Comparison of ENCODE assay signal across 16 cellular contexts in genomic region chr1:236864996-236865877, GRCh38.
DNase-seq lines count a peak whose midpoint lies in the region; ATAC-seq and TF ChIP-seq lines count a peak whose summit lies in the region.
"Had no signal": no experiment of that assay in that cellular context is flagged by ENCODE, and none has a peak within 500 bp of the region (broad histone marks: within the 10 kb centered on the region; RNA-seq: fewer than 3 reads in every experiment).

No MANE protein-coding gene starts in this region.

- peaks cover 66% of the 10 kb centered on the region for H3K36me3 Mint-ChIP-seq in activated CD4-positive, alpha-beta T cell treated with anti-CD3 and anti-CD28 coated beads for 36 hours (ENCODE audit: low read depth)
- peaks cover 33% of the 10 kb centered on the region for H3K36me3 Mint-ChIP-seq in activated CD4-positive, alpha-beta T cell treated with anti-CD3 and anti-CD28 coated beads, Interleukin-2, amount 10 ng/mL, durations not matched to agents 7 days and 5 days (ENCODE audit: low read depth)
- peaks cover 60% of the 10 kb centered on the region for H3K36me3 Mint-ChIP-seq in osteocyte (ENCODE audit: unreplicated experiment)
- peaks cover 63 to 84% of the 10 kb centered on the region in 2 donors for H3K36me3 Mint-ChIP-seq in CD4-positive, alpha-beta memory T cell

- no peaks in the 10 kb centered on the region for H3K4me1 ChIP-seq in HEK293 (ENCODE audit: control insufficient read depth, insufficient read depth, low read length)
- H3K4me1 ChIP-seq in heart left ventricle, result peaks cover 0 to 39% (median 12%) of the 10 kb centered on the region in 12 donors
- no peaks in the 10 kb centered on the region for H3K4me1 ChIP-seq in CD4-positive, alpha-beta memory T cell (ENCODE audit: insufficient read depth, low read length)

- 39 to 66% (median 49%) methylated on average over 3 of the region's 3 CpGs for WGBS in heart left ventricle, 4 donors

- TF ChIP-seq CTCF in HEK293 (tag by site-specific recombination; IDR thresholded peaks at IDR 0.05) (no peak), heart left ventricle (IDR thresholded peaks at IDR 0.05) (no peak), osteocyte (IDR thresholded peaks at IDR 0.05) (no peak)

- TF ChIP-seq POLR2A in heart left ventricle (IDR thresholded peaks at IDR 0.05), result no peak

- intact Hi-C loops in activated CD4-positive, alpha-beta T cell treated with anti-CD3 and anti-CD28 coated beads for 36 hours (cut with DNase I, micrococcal nuclease), result loop anchor here in 1 of 2 experiments (10.0 kb wide), 1 partner anchor 520 kb away; no protein-coding TSS in a partner anchor
- intact Hi-C loops in heart left ventricle (cut with DNase I), result loop anchor here in 3 of 10 donors (10.0 kb wide), 3 partner anchors 70 to 260 kb away; partner anchors contain the start of genes HEATR1 (in 1 of the 3) and MTR (in 1 of the 3)
- intact Hi-C loops in CD4-positive, alpha-beta memory T cell (cut with micrococcal nuclease), result no loop called here

- ATAC-seq in activated CD4-positive, alpha-beta T cell treated with anti-CD3 and anti-CD28 coated beads for 36 hours, result no peak
- peak; percentile 30 to 68 (median 63) for ATAC-seq in heart left ventricle

- no peaks in the 10 kb centered on the region for H3K9me3 ChIP-seq in HEK293 (ENCODE audit: control insufficient read depth, insufficient read depth, low read depth, low read length)
- peaks cover 0 to 5% (median 0%) of the 10 kb centered on the region in 12 donors for H3K9me3 ChIP-seq in heart left ventricle
- H3K9me3 ChIP-seq in CD4-positive, alpha-beta memory T cell (ENCODE audit: control insufficient read depth in 1 of 2, low read length in 2 of 2), result no peaks in the 10 kb centered on the region
- H3K9me3 ChIP-seq: testis had no signal

- POLR2A ChIA-PET in activated CD4-positive, alpha-beta T cell treated with anti-CD3 and anti-CD28 coated beads for 36 hours (lab: Charles Lee), result no interaction called here
- POLR2A ChIA-PET in activated CD4-positive, alpha-beta T cell treated with anti-CD3 and anti-CD28 coated beads, Interleukin-2, amount 10 ng/mL, durations not matched to agents 7 days and 5 days (lab: Charles Lee), result no interaction called here
- POLR2A ChIA-PET in HEK293 (lab: Yijun Ruan, JAX), result no interaction called here
- POLR2A ChIA-PET in CD4-positive, alpha-beta memory T cell (lab: Charles Lee; ENCODE audit: partially characterized antibody), result no interaction called here

- CTCF ChIA-PET in activated CD4-positive, alpha-beta T cell treated with anti-CD3 and anti-CD28 coated beads for 36 hours (lab: Charles Lee), result no interaction called here
- CTCF ChIA-PET in activated CD4-positive, alpha-beta T cell treated with anti-CD3 and anti-CD28 coated beads, Interleukin-2, amount 10 ng/mL, durations not matched to agents 7 days and 5 days (lab: Charles Lee), result no interaction called here
- CTCF ChIA-PET in HEK293 (lab: Yijun Ruan, JAX), result no interaction called here
- CTCF ChIA-PET in CD4-positive, alpha-beta memory T cell (lab: Charles Lee; ENCODE audit: partially characterized antibody), result no interaction called here

- H3K4me1 Mint-ChIP-seq in activated CD4-positive, alpha-beta T cell treated with anti-CD3 and anti-CD28 coated beads for 36 hours, result peaks cover 14% of the 10 kb centered on the region
- H3K4me1 Mint-ChIP-seq in activated CD4-positive, alpha-beta T cell treated with anti-CD3 and anti-CD28 coated beads, Interleukin-2, amount 10 ng/mL, durations not matched to agents 7 days and 5 days, result peaks cover 25% of the 10 kb centered on the region
- peaks cover 18% of the 10 kb centered on the region for H3K4me1 Mint-ChIP-seq in osteocyte (ENCODE audit: unreplicated experiment)
- H3K4me1 Mint-ChIP-seq in CD4-positive, alpha-beta memory T cell, result peaks cover 0 to 4% (median 2%) of the 10 kb centered on the region in 4 donors

- no peaks in the 10 kb centered on the region for H3K27me3 ChIP-seq in heart left ventricle
- H3K27me3 ChIP-seq in CD4-positive, alpha-beta memory T cell (ENCODE audit: insufficient read depth, low read length), result no peaks in the 10 kb centered on the region
- H3K27me3 ChIP-seq: testis had no signal

- no peaks in the 10 kb centered on the region for H3K9me3 Mint-ChIP-seq in activated CD4-positive, alpha-beta T cell treated with anti-CD3 and anti-CD28 coated beads for 36 hours (ENCODE audit: low read depth)
- no peaks in the 10 kb centered on the region for H3K9me3 Mint-ChIP-seq in activated CD4-positive, alpha-beta T cell treated with anti-CD3 and anti-CD28 coated beads, Interleukin-2, amount 10 ng/mL, durations not matched to agents 7 days and 5 days
- H3K9me3 Mint-ChIP-seq in osteocyte (ENCODE audit: unreplicated experiment), result no peaks in the 10 kb centered on the region
- no peaks in the 10 kb centered on the region for H3K9me3 Mint-ChIP-seq in CD4-positive, alpha-beta memory T cell
- H3K9me3 Mint-ChIP-seq: activated CD4-positive, alpha-beta memory T cell treated with anti-CD3 and anti-CD28 coated beads, Interleukin-2, amount 10 ng/mL, durations not matched to agents 7 days and 5 days; activated T-helper 1 cell treated with anti-CD3 and anti-CD28 coated beads, Interleukin-12 subunit alpha, Interleukin-12 subunit beta, Interleukin-2, Interleukin-4 antibody, amounts not matched to agents 30 ng/mL and 10 ng/mL and 1 ng/mL, durations not matched to agents 14 hours and 24 hours and 36 hours had no signal

- peak overlapping the region; percentile 59 for H3K27ac Mint-ChIP-seq in activated CD4-positive, alpha-beta T cell treated with anti-CD3 and anti-CD28 coated beads for 36 hours
- no peak overlapping the region for H3K27ac Mint-ChIP-seq in activated CD4-positive, alpha-beta T cell treated with anti-CD3 and anti-CD28 coated beads, Interleukin-2, amount 10 ng/mL, durations not matched to agents 7 days and 5 days
- H3K27ac Mint-ChIP-seq in osteocyte (ENCODE audit: unreplicated experiment), result peak overlapping the region; percentile 29
- H3K27ac Mint-ChIP-seq in CD4-positive, alpha-beta memory T cell, result peak overlapping the region in 1 of 7 donors; percentile 80
- H3K27ac Mint-ChIP-seq: activated CD4-positive, alpha-beta memory T cell treated with anti-CD3 and anti-CD28 coated beads, Interleukin-2, amount 10 ng/mL, durations not matched to agents 7 days and 5 days; activated T-helper 1 cell treated with anti-CD3 and anti-CD28 coated beads, Interleukin-12 subunit alpha, Interleukin-12 subunit beta, Interleukin-2, Interleukin-4 antibody, amounts not matched to agents 30 ng/mL and 10 ng/mL and 1 ng/mL, durations not matched to agents 14 hours and 24 hours and 36 hours had no signal

- no peak overlapping the region for H3K4me3 Mint-ChIP-seq in activated CD4-positive, alpha-beta T cell treated with anti-CD3 and anti-CD28 coated beads for 36 hours
- no peak overlapping the region for H3K4me3 Mint-ChIP-seq in activated CD4-positive, alpha-beta T cell treated with anti-CD3 and anti-CD28 coated beads, Interleukin-2, amount 10 ng/mL, durations not matched to agents 7 days and 5 days
- no peak overlapping the region for H3K4me3 Mint-ChIP-seq in osteocyte (ENCODE audit: unreplicated experiment)
- no peak overlapping the region for H3K4me3 Mint-ChIP-seq in CD4-positive, alpha-beta memory T cell
- H3K4me3 Mint-ChIP-seq: activated CD4-positive, alpha-beta memory T cell treated with anti-CD3 and anti-CD28 coated beads, Interleukin-2, amount 10 ng/mL, durations not matched to agents 7 days and 5 days; activated T-helper 1 cell treated with anti-CD3 and anti-CD28 coated beads, Interleukin-12 subunit alpha, Interleukin-12 subunit beta, Interleukin-2, Interleukin-4 antibody, amounts not matched to agents 30 ng/mL and 10 ng/mL and 1 ng/mL, durations not matched to agents 14 hours and 24 hours and 36 hours had no signal

- H3K4me3 ChIP-seq in HEK293 (ENCODE audit: low read depth, low read length) (no peak overlapping the region), heart left ventricle (no peak overlapping the region)
- H3K4me3 ChIP-seq in CD4-positive, alpha-beta memory T cell (ENCODE audit: low read length in 2 of 2), result no peak overlapping the region
- H3K4me3 ChIP-seq: testis had no signal

- H3K27ac ChIP-seq in HEK293 (ENCODE audit: extremely low read depth, low read depth, low read length) (no peak overlapping the region), heart left ventricle (peak overlapping the region in 9 of 12 donors; percentile 24 to 76 (median 46))
- H3K27ac ChIP-seq in CD4-positive, alpha-beta memory T cell (ENCODE audit: low read depth, low read length), result no peak overlapping the region
- H3K27ac ChIP-seq: testis had no signal

- peaks cover 35 to 81% of the 10 kb centered on the region in 2 experiments for H3K36me3 ChIP-seq in HEK293 (ENCODE audit: control insufficient read depth in 2 of 2, insufficient read depth in 1 of 2, low read length in 2 of 2)
- H3K36me3 ChIP-seq in heart left ventricle, result peaks cover 0 to 96% (median 70%) of the 10 kb centered on the region in 9 donors
- peaks cover 32% of the 10 kb centered on the region for H3K36me3 ChIP-seq in CD4-positive, alpha-beta memory T cell (ENCODE audit: insufficient read depth, low read length)

- DNase-seq in activated CD4-positive, alpha-beta T cell treated with anti-CD3 and anti-CD28 coated beads for 36 hours, result no peak
- DNase-seq in activated CD4-positive, alpha-beta T cell treated with anti-CD3 and anti-CD28 coated beads, Interleukin-2, amount 10 ng/mL, durations not matched to agents 7 days and 5 days, result no peak
- peak in 1 of 5 donors; percentile 44 for DNase-seq in heart left ventricle
- no peak for DNase-seq in osteocyte (ENCODE audit: extremely low spot score, unreplicated experiment)
- DNase-seq in NCI-H187 (lab: John Stamatoyannopoulos, UW), result no peak
- DNase-seq in NCI-H1417 (lab: John Stamatoyannopoulos, UW), result no peak
- DNase-seq in CD4-positive, alpha-beta memory T cell, result no peak
- DNase-seq: 8988T; activated CD4-positive, alpha-beta memory T cell treated with anti-CD3 and anti-CD28 coated beads, Interleukin-2, amount 10 ng/mL, durations not matched to agents 7 days and 5 days; aorta; NCI-H1105 treated with DMSO at 0.1 percent for 48 hours; NCI-H524; occipital lobe; testis had no signal

- no peaks in the 10 kb centered on the region for H3K27me3 Mint-ChIP-seq in activated CD4-positive, alpha-beta T cell treated with anti-CD3 and anti-CD28 coated beads for 36 hours
- no peaks in the 10 kb centered on the region for H3K27me3 Mint-ChIP-seq in activated CD4-positive, alpha-beta T cell treated with anti-CD3 and anti-CD28 coated beads, Interleukin-2, amount 10 ng/mL, durations not matched to agents 7 days and 5 days
- H3K27me3 Mint-ChIP-seq in osteocyte (ENCODE audit: unreplicated experiment), result no peaks in the 10 kb centered on the region
- no peaks in the 10 kb centered on the region for H3K27me3 Mint-ChIP-seq in CD4-positive, alpha-beta memory T cell
- H3K27me3 Mint-ChIP-seq: activated CD4-positive, alpha-beta memory T cell treated with anti-CD3 and anti-CD28 coated beads, Interleukin-2, amount 10 ng/mL, durations not matched to agents 7 days and 5 days had no signal

TF ChIP-seq in HEK293, 187 proteins besides CTCF, POLR2A, EP300 and RAD21:
- TF ChIP-seq ZBTB1 (tag by site-specific recombination; IDR thresholded peaks at IDR 0.05) (no peak), PRDM1 (tag by site-specific recombination; IDR thresholded peaks at IDR 0.05) (peak; percentile 83)

Comparison
In these comparisons a context has a peak if more than half of its experiments do, and no peak if none do; other contexts are left out.
1. H3K27ac ChIP-seq: peak in heart left ventricle (9 of 12); none in HEK293 (single experiment) and CD4-positive, alpha-beta memory T cell (single experiment).